In the genomic region with DNA sequence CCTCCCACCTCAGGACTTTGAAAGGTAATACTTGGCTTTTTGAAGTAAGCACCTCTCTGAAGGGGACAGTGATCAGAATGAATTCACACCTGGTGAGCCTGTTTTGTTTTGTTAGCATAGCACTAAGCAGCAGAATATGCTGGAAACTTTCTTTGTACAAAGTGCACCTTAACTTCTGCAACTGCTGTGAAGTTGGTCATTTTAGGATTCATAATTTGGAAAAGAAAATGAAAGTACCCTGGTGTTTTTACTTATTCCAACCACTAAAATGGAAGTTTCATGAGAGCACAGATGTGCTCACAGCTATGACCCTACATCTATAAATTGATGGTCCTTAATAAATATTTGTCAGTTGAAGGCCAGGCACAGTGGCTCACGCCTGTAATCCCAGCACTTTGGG, we compare ENCODE assay signal across 21 cellular contexts. TPM values are rescaled to one million over a fixed set of nuclear protein-coding genes. Genes with fewer than 3 reads are reported as not detected.
A peak's percentile ranks its signal among the peaks of the same experiment; 100 is the strongest.
DNase-seq lines count a peak whose midpoint lies in the region; ATAC-seq and TF ChIP-seq lines count a peak whose summit lies in the region.
"Had no signal": no experiment of that assay in that cellular context is flagged by ENCODE, and none has a peak within 500 bp of the region (broad histone marks: within the 10 kb centered on the region; RNA-seq: fewer than 3 reads in every experiment).

No MANE protein-coding gene starts in this region.

- DNase-seq in transverse colon (no peak), NCI-H187 treated with DMSO at 0.1 percent for 48 hours (lab: John Stamatoyannopoulos, UW) (no peak), NCI-H82 (lab: John Stamatoyannopoulos, UW) (no peak), osteocyte (ENCODE audit: extremely low spot score, unreplicated experiment) (no peak)
- DNase-seq: activated CD4-positive, CD25-positive, alpha-beta regulatory T cell treated with anti-CD3 and anti-CD28 coated beads, Interleukin-2, amount 50 U/mL, for 72 hours; activated CD8-positive, alpha-beta memory T cell treated with anti-CD3 and anti-CD28 coated beads, Interleukin-2, amount 50 U/mL, for 4 hours; activated naive CD4-positive, alpha-beta T cell treated with anti-CD3 and anti-CD28 coated beads for 36 hours; Caco-2; colonic mucosa; left ventricle myocardium superior; NCI-H2029; NCI-H69; PC-9; sigmoid colon; stimulated activated CD4-positive, alpha-beta T cell treated with anti-CD3 and anti-CD28 coated beads, Interleukin-1b, Interleukin-23, amount 100 ng/mL, for 48 hours; T1000 had no signal

- H3K36me3 Mint-ChIP-seq in osteocyte (ENCODE audit: unreplicated experiment) = no peaks in the 10 kb centered on the region

- H3K27me3 Mint-ChIP-seq in osteocyte (ENCODE audit: unreplicated experiment) = no peaks in the 10 kb centered on the region

- H3K27ac Mint-ChIP-seq in osteocyte (ENCODE audit: unreplicated experiment) = no peak overlapping the region
- H3K27ac Mint-ChIP-seq: activated naive CD4-positive, alpha-beta T cell treated with anti-CD3 and anti-CD28 coated beads for 36 hours had no signal

- H3K4me3 ChIP-seq in transverse colon = no peak overlapping the region
- H3K4me3 ChIP-seq: colonic mucosa, PC-9, sigmoid colon had no signal

- H3K4me3 Mint-ChIP-seq in osteocyte (ENCODE audit: unreplicated experiment) = no peak overlapping the region
- H3K4me3 Mint-ChIP-seq: activated naive CD4-positive, alpha-beta T cell treated with anti-CD3 and anti-CD28 coated beads for 36 hours had no signal

- peaks cover 7 to 8% of the 10 kb centered on the region in 2 donors for H3K9me3 ChIP-seq in transverse colon
- H3K9me3 ChIP-seq: colonic mucosa had no signal

- no peaks in the 10 kb centered on the region for H3K4me1 Mint-ChIP-seq in osteocyte (ENCODE audit: unreplicated experiment)

- no peaks in the 10 kb centered on the region for H3K27me3 ChIP-seq in transverse colon
- H3K27me3 ChIP-seq: colonic mucosa, sigmoid colon had no signal

- TF ChIP-seq CTCF in transverse colon (IDR thresholded peaks at IDR 0.05) = no peak
- no peak for TF ChIP-seq CTCF in osteocyte (IDR thresholded peaks at IDR 0.05)

- ATAC-seq in GM18517 (IDR thresholded peaks at IDR 0.05; ENCODE audit: unreplicated experiment) (peak; percentile 54), GM19452 (IDR thresholded peaks at IDR 0.05; ENCODE audit: unreplicated experiment) (peak; percentile 74), HG02798 (IDR thresholded peaks at IDR 0.05; ENCODE audit: poor library complexity, unreplicated experiment) (peak; percentile 41), HG03521 (IDR thresholded peaks at IDR 0.05; ENCODE audit: unreplicated experiment) (peak; percentile 60)
- ATAC-seq: HCT116, left ventricle myocardium superior had no signal

- TF ChIP-seq EP300 in transverse colon (IDR thresholded peaks at IDR 0.05; ENCODE audit: low read depth) = no peak

- H3K9me3 Mint-ChIP-seq in osteocyte (ENCODE audit: unreplicated experiment) = peaks cover 7% of the 10 kb centered on the region

- 80 to 100% methylated on average over 1 of the region's 1 CpG for WGBS in transverse colon (ENCODE audit: low coverage in 1 of 2), 2 donors

- H3K27ac ChIP-seq in transverse colon = no peak overlapping the region
- H3K27ac ChIP-seq: colonic mucosa, PC-9, sigmoid colon had no signal

- TF ChIP-seq POLR2A in transverse colon (IDR thresholded peaks at IDR 0.05) = no peak

- no peaks in the 10 kb centered on the region for H3K36me3 ChIP-seq in transverse colon
- H3K36me3 ChIP-seq: colonic mucosa, sigmoid colon had no signal

- intact Hi-C loops in transverse colon (cut with DNase I; ENCODE audit: low total_unique reads) = no loop called here

- H3K4me1 ChIP-seq in transverse colon = peaks cover 0 to 11% (median 3%) of the 10 kb centered on the region in 4 donors
- H3K4me1 ChIP-seq: colonic mucosa, sigmoid colon had no signal

- in situ Hi-C loops in transverse colon (cut with MboI; ENCODE audit: low pct_ligation_motif_present in 1 of 4, low pct_unique_long_range_greater_than_20kb in 1 of 4, low sequenced_read_pairs in 3 of 4) = no loop called here

RNA-seq across cellular contexts. Expression of gene FOXN2, which starts 42.3 kb away (rescaled TPM):
- 10 to 100 TPM; 20.2 to 42.2 (median 23.6) TPM for total RNA-seq in transverse colon
- 9.9 and 11.0 TPM in 2 replicates for total RNA-seq in osteocyte
